14 cellular contexts compared by ENCODE assay signal in genomic region chr14:74518221-74518620, GRCh38.
"Had no signal": no experiment of that assay in that cellular context is flagged by ENCODE, and none has a peak within 500 bp of the region (broad histone marks: within the 10 kb centered on the region; RNA-seq: fewer than 3 reads in every experiment).

No MANE protein-coding gene starts in this region.

- H3K27me3 ChIP-seq: esophagus muscularis mucosa had no signal

- H3K27ac Mint-ChIP-seq: activated CD4-positive, alpha-beta T cell treated with anti-CD3 and anti-CD28 coated beads, Interleukin-2, amount 10 ng/mL, durations not matched to agents 24 days and 14 days; activated T-helper 17 cell treated with anti-CD3 and anti-CD28 coated beads, Interleukin-2, amount 50 U/mL, for 72 hours; memory B cell; natural killer cell treated with Interleukin-12 subunit alpha and Interleukin-12 subunit beta and Interleukin-15 and Interleukin-18, amount 100 ng/mL, for 72 hours; stimulated activated naive CD8-positive, alpha-beta T cell treated with anti-CD3 and anti-CD28 coated beads, Interleukin-15, Interleukin-2, amounts not matched to agents 100 ng/mL and 50 ng/mL, for 24 hours; WTC11 had no signal

- H3K4me3 Mint-ChIP-seq: activated CD4-positive, alpha-beta T cell treated with anti-CD3 and anti-CD28 coated beads, Interleukin-2, amount 10 ng/mL, durations not matched to agents 24 days and 14 days; activated T-helper 17 cell treated with anti-CD3 and anti-CD28 coated beads, Interleukin-2, amount 50 U/mL, for 72 hours; central memory CD8-positive, alpha-beta T cell; memory B cell; natural killer cell treated with Interleukin-12 subunit alpha and Interleukin-12 subunit beta and Interleukin-15 and Interleukin-18, amount 100 ng/mL, for 72 hours; stimulated activated naive CD8-positive, alpha-beta T cell treated with anti-CD3 and anti-CD28 coated beads, Interleukin-15, Interleukin-2, amounts not matched to agents 100 ng/mL and 50 ng/mL, for 24 hours; WTC11 had no signal

- H3K27ac ChIP-seq: esophagus muscularis mucosa had no signal

- H3K4me1 ChIP-seq: esophagus muscularis mucosa had no signal

- H3K9me3 ChIP-seq: esophagus muscularis mucosa had no signal

- H3K36me3 Mint-ChIP-seq: memory B cell; natural killer cell treated with Interleukin-12 subunit alpha and Interleukin-12 subunit beta and Interleukin-15 and Interleukin-18, amount 100 ng/mL, for 72 hours; WTC11 had no signal

- H3K9me3 Mint-ChIP-seq: activated CD4-positive, alpha-beta T cell treated with anti-CD3 and anti-CD28 coated beads, Interleukin-2, amount 10 ng/mL, durations not matched to agents 24 days and 14 days; activated T-helper 17 cell treated with anti-CD3 and anti-CD28 coated beads, Interleukin-2, amount 50 U/mL, for 72 hours; central memory CD8-positive, alpha-beta T cell; memory B cell; natural killer cell treated with Interleukin-12 subunit alpha and Interleukin-12 subunit beta and Interleukin-15 and Interleukin-18, amount 100 ng/mL, for 72 hours; stimulated activated naive CD8-positive, alpha-beta T cell treated with anti-CD3 and anti-CD28 coated beads, Interleukin-15, Interleukin-2, amounts not matched to agents 100 ng/mL and 50 ng/mL, for 24 hours; WTC11 had no signal

- DNase-seq: activated CD4-positive, alpha-beta T cell treated with anti-CD3 and anti-CD28 coated beads, Interleukin-2, amount 10 ng/mL, durations not matched to agents 24 days and 14 days; activated naive CD4-positive, alpha-beta T cell treated with anti-CD3 and anti-CD28 coated beads, Interleukin-2, amount 50 U/mL, for 16 hours; activated T-cell treated with anti-CD3 and anti-CD28 coated beads for 4 hours; glutamatergic neuron; occipital lobe; stimulated activated CD4-positive, alpha-beta T cell treated with anti-CD3 and anti-CD28 coated beads, Interleukin-2, amount 100 ng/mL, for 48 hours; T-helper 1 cell had no signal

- ATAC-seq: activated T-helper 17 cell treated with anti-CD3 and anti-CD28 coated beads, Interleukin-2, amount 50 U/mL, for 72 hours; natural killer cell treated with Interleukin-12 subunit alpha and Interleukin-12 subunit beta and Interleukin-15 and Interleukin-18, amount 100 ng/mL, for 72 hours; WTC11 had no signal

- H3K4me1 Mint-ChIP-seq: activated T-helper 17 cell treated with anti-CD3 and anti-CD28 coated beads, Interleukin-2, amount 50 U/mL, for 72 hours had no signal

- H3K4me3 ChIP-seq: esophagus muscularis mucosa had no signal
